Comparison of ENCODE assay signal across 14 cellular contexts in genomic region chr4:54945838-54946237, GRCh38.
A peak's percentile ranks its signal among the peaks of the same experiment; 100 is the strongest.
DNase-seq lines count a peak whose midpoint lies in the region; ATAC-seq and TF ChIP-seq lines count a peak whose summit lies in the region.
"Had no signal": no experiment of that assay in that cellular context is flagged by ENCODE, and none has a peak within 500 bp of the region (broad histone marks: within the 10 kb centered on the region; RNA-seq: fewer than 3 reads in every experiment).

No MANE protein-coding gene starts in this region.

- H3K9me3 ChIP-seq in T-helper 17 cell (ENCODE audit: control insufficient read depth, low read length, poor library complexity, severe bottlenecking) (no peaks in the 10 kb centered on the region), liver (ENCODE audit: control insufficient read depth in 4 of 4, low read length in 3 of 4) (peaks cover 0 to 2% (median 0%) of the 10 kb centered on the region in 4 donors)

- no peak overlapping the region for H3K27ac ChIP-seq in liver (ENCODE audit: low read depth in 1 of 2, low read length in 2 of 2)
- H3K27ac ChIP-seq: RWPE1 had no signal

- CTCF ChIA-PET in activated CD8-positive, alpha-beta memory T cell treated with anti-CD3 and anti-CD28 coated beads, Interleukin-2, amount 10 ng/mL, durations not matched to agents 7 days and 5 days (lab: Charles Lee): interaction anchor here (1.6 kb wide), 1 partner anchor 15 kb away, joined by 5 read pairs; no protein-coding TSS in a partner anchor

- H3K27ac Mint-ChIP-seq in T-helper 17 cell: peak overlapping the region; percentile 97
- H3K27ac Mint-ChIP-seq in activated CD8-positive, alpha-beta memory T cell treated with anti-CD3 and anti-CD28 coated beads, Interleukin-2, amount 10 ng/mL, durations not matched to agents 7 days and 5 days: no peak overlapping the region
- H3K27ac Mint-ChIP-seq: mesothelial cell of epicardium had no signal

- TF ChIP-seq RAD21 in liver (IDR thresholded peaks at IDR 0.05): peak; percentile 52 to 55

- H3K4me1 Mint-ChIP-seq in T-helper 17 cell: peaks cover 24% of the 10 kb centered on the region
- peaks cover 3% of the 10 kb centered on the region for H3K4me1 Mint-ChIP-seq in activated CD8-positive, alpha-beta memory T cell treated with anti-CD3 and anti-CD28 coated beads, Interleukin-2, amount 10 ng/mL, durations not matched to agents 7 days and 5 days

- DNase-seq in GM12865 (ENCODE audit: low read depth) (peak; percentile 21), T-helper 17 cell (no peak), NCI-H345 treated with DMSO at 0.1 percent for 48 hours (lab: John Stamatoyannopoulos, UW; ENCODE audit: unreplicated experiment) (no peak), SKM-1 treated with dmso at 0.1 percent for 144 hours (lab: John Stamatoyannopoulos, UW; ENCODE audit: unreplicated experiment) (no peak)
- no peak for DNase-seq in activated CD8-positive, alpha-beta memory T cell treated with anti-CD3 and anti-CD28 coated beads, Interleukin-2, amount 10 ng/mL, durations not matched to agents 7 days and 5 days
- DNase-seq: NCI-H2081; stimulated activated CD4-positive, alpha-beta T cell treated with anti-CD3 and anti-CD28 coated beads, Interleukin-4, amount 100 ng/mL, for 24 hours had no signal

- peak; percentile 35 for ATAC-seq in HG03097 (IDR thresholded peaks at IDR 0.05; ENCODE audit: low FRiP score, unreplicated experiment)
- ATAC-seq in T-helper 17 cell: no peak
- no peak for ATAC-seq in activated CD8-positive, alpha-beta memory T cell treated with anti-CD3 and anti-CD28 coated beads, Interleukin-2, amount 10 ng/mL, durations not matched to agents 7 days and 5 days
- no peak for ATAC-seq in HG03469 (IDR thresholded peaks at IDR 0.05; ENCODE audit: unreplicated experiment)

- 74% methylated on average over 6 of the region's 6 CpGs for WGBS in liver

- H3K36me3 Mint-ChIP-seq in T-helper 17 cell (ENCODE audit: low read depth): no peaks in the 10 kb centered on the region
- no peaks in the 10 kb centered on the region for H3K36me3 Mint-ChIP-seq in activated CD8-positive, alpha-beta memory T cell treated with anti-CD3 and anti-CD28 coated beads, Interleukin-2, amount 10 ng/mL, durations not matched to agents 7 days and 5 days
- H3K36me3 Mint-ChIP-seq: brain, mesothelial cell of epicardium had no signal

- H3K9ac ChIP-seq in liver (ENCODE audit: low read depth in 1 of 2, low read length in 2 of 2): no peak overlapping the region

- H3K36me3 ChIP-seq in liver (ENCODE audit: control insufficient read depth in 4 of 4, insufficient read depth in 3 of 4, low read depth in 1 of 4, low read length in 3 of 4): no peaks in the 10 kb centered on the region

- TF ChIP-seq CTCF in GM12865 (IDR thresholded peaks at IDR 0.05; ENCODE audit: insufficient read depth, low read depth, low read length, missing control alignments): no peak
- TF ChIP-seq CTCF in liver (IDR thresholded peaks at IDR 0.05; ENCODE audit: low read depth, low read length, missing input control): no peak

- H3K4me1 ChIP-seq in liver (ENCODE audit: control insufficient read depth in 4 of 4, insufficient read depth in 4 of 4, low read length in 3 of 4): no peaks in the 10 kb centered on the region

- H3K27me3 Mint-ChIP-seq in T-helper 17 cell: no peaks in the 10 kb centered on the region
- H3K27me3 Mint-ChIP-seq in activated CD8-positive, alpha-beta memory T cell treated with anti-CD3 and anti-CD28 coated beads, Interleukin-2, amount 10 ng/mL, durations not matched to agents 7 days and 5 days: no peaks in the 10 kb centered on the region
- H3K27me3 Mint-ChIP-seq: CD8-positive, alpha-beta memory T cell had no signal

- H3K4me3 ChIP-seq in GM12865 (ENCODE audit: low read depth, low read length): no peak overlapping the region
- H3K4me3 ChIP-seq in liver (ENCODE audit: low read depth in 1 of 3, low read length in 3 of 3): no peak overlapping the region

- H3K9me3 Mint-ChIP-seq in activated CD8-positive, alpha-beta memory T cell treated with anti-CD3 and anti-CD28 coated beads, Interleukin-2, amount 10 ng/mL, durations not matched to agents 7 days and 5 days (ENCODE audit: low read depth): no peaks in the 10 kb centered on the region
- H3K9me3 Mint-ChIP-seq: CD8-positive, alpha-beta memory T cell; mesothelial cell of epicardium had no signal

- H3K27me3 ChIP-seq in liver (ENCODE audit: control insufficient read depth in 4 of 4, insufficient read depth in 4 of 4, low read length in 3 of 4): no peaks in the 10 kb centered on the region

- H3K4me3 Mint-ChIP-seq in T-helper 17 cell: no peak overlapping the region
- H3K4me3 Mint-ChIP-seq in activated CD8-positive, alpha-beta memory T cell treated with anti-CD3 and anti-CD28 coated beads, Interleukin-2, amount 10 ng/mL, durations not matched to agents 7 days and 5 days: no peak overlapping the region
- H3K4me3 Mint-ChIP-seq: brain; CD8-positive, alpha-beta memory T cell; mesothelial cell of epicardium had no signal

TF ChIP-seq in liver, 16 proteins besides CTCF, POLR2A, EP300 and RAD21:
- TF ChIP-seq HNF4A (conservative IDR thresholded peaks at IDR 0.05): no peak
- no peak for TF ChIP-seq ZBTB33 (IDR thresholded peaks at IDR 0.05)
- no peak for TF ChIP-seq FOXA2 (IDR thresholded peaks at IDR 0.05)
- TF ChIP-seq NR2F2 (IDR thresholded peaks at IDR 0.05): peak; percentile 29
- TF ChIP-seq EGR1 (IDR thresholded peaks at IDR 0.05; ENCODE audit: low read depth in 2 of 2): no peak
- no peak for TF ChIP-seq YY1 (IDR thresholded peaks at IDR 0.05)
- TF ChIP-seq FOXA1 (IDR thresholded peaks at IDR 0.05): no peak
- no peak for TF ChIP-seq RXRA (IDR thresholded peaks at IDR 0.05)
TF ChIP-seq in liver: peak in this region for 1.
